ENCODE assay signal across 19 cellular contexts in the genomic region with DNA sequence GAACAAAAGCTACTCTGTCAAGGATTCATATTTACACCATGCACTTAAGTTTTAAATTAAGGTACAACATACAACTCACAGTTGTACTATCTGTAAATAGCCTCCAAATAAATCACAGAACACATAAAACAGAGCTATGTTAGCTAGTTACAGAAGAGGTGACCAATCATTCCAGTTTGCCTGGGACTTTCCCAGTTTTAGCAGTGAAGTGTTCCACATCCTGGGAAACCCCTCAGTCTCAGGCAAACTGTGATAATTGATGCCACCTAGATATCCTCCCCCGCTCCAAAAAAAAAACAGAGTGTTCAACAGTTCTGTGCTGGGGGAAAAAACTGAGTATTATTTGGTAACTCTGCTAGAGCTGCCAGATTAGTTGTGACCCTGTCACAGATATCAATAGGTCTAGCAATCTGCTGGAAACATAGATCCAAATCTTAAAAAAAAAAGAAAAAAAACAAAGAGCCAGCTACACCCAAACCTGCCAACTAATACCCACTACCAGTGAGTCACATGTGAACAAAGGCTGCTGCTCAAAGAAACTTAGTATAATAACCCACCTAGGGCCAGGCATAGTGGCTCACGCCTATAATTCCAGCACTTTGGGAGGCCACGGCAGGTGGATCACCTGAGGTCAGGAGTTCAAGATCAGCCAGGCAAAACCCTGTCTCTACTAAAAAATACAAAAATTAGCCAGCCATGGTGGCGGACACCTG. TPM values are rescaled to one million over a fixed set of nuclear protein-coding genes. Genes with fewer than 3 reads are reported as not detected.
A peak's percentile ranks its signal among the peaks of the same experiment; 100 is the strongest.
DNase-seq lines count a peak whose midpoint lies in the region; ATAC-seq and TF ChIP-seq lines count a peak whose summit lies in the region.
"Had no signal": no experiment of that assay in that cellular context is flagged by ENCODE, and none has a peak within 500 bp of the region (broad histone marks: within the 10 kb centered on the region; RNA-seq: fewer than 3 reads in every experiment).

No MANE protein-coding gene starts in this region.

- no peak for TF ChIP-seq POLR2A in lower leg skin (IDR thresholded peaks at IDR 0.05)

- no peak overlapping the region for H3K27ac ChIP-seq in GM23248
- H3K27ac ChIP-seq in RWPE2 (ENCODE audit: poor library complexity, severe bottlenecking) = no peak overlapping the region
- H3K27ac ChIP-seq: epithelial cell of prostate, gastroesophageal sphincter, left ventricle myocardium inferior, uterus had no signal

- H3K4me2 ChIP-seq in GM23248 (ENCODE audit: unreplicated experiment) = no peak overlapping the region

- H3F3A ChIP-seq in GM23248 (ENCODE audit: insufficient read depth) = no peaks in the 10 kb centered on the region

- in situ Hi-C loops in GM23248 (cut with MboI) = no loop called here

- H3K9me3 ChIP-seq in GM23248 (ENCODE audit: low read depth) = no peaks in the 10 kb centered on the region
- no peaks in the 10 kb centered on the region for H3K9me3 ChIP-seq in RWPE2 (ENCODE audit: severe bottlenecking)
- H3K9me3 ChIP-seq: gastroesophageal sphincter, left ventricle myocardium inferior, uterus had no signal

- intact Hi-C loops in lower leg skin (cut with DNase I; ENCODE audit: low total_unique reads) = no loop called here

- no peak overlapping the region for H2AFZ ChIP-seq in GM23248

- TF ChIP-seq CTCF in RWPE2 (IDR thresholded peaks at IDR 0.05; ENCODE audit: poor library complexity, severe bottlenecking) = no peak
- no peak for TF ChIP-seq CTCF in lower leg skin (IDR thresholded peaks at IDR 0.05)

- peaks cover 100% of the 10 kb centered on the region for H3K79me2 ChIP-seq in GM23248 (ENCODE audit: insufficient read depth)

- H3K27me3 ChIP-seq in GM23248 (replicated peaks; ENCODE audit: insufficient read depth) (no peaks in the 10 kb centered on the region), RWPE2 (ENCODE audit: insufficient read depth, poor library complexity, severe bottlenecking) (no peaks in the 10 kb centered on the region)
- H3K27me3 ChIP-seq: gastroesophageal sphincter, uterus had no signal

- no peak for DNase-seq in activated CD4-positive, CD25-positive, alpha-beta regulatory T cell treated with anti-CD3 and anti-CD28 coated beads, Interleukin-2, amount 50 U/mL, for 72 hours
- DNase-seq in GM23248 (peak; percentile 14), RWPE2 (ENCODE audit: low spot score) (no peak), glomerular visceral epithelial cell (ENCODE audit: extremely low spot score) (peak; percentile 17), lower leg skin (ENCODE audit: low spot score in 2 of 2) (no peak), Kasumi-1 (lab: John Stamatoyannopoulos, UW) (no peak), HT-29 (ENCODE audit: low spot score) (no peak)
- DNase-seq: 8988T; activated CD4-positive, alpha-beta T cell treated with anti-CD3 and anti-CD28 coated beads, Interleukin-2, amount 50 U/mL, for 48 hours; Calu3; GDM1; H9; left ventricle myocardium inferior; NCI-H1048; NCI-H2029 treated with DMSO at 0.1 percent for 48 hours; uterus had no signal

- H3K4me3 ChIP-seq in GM23248 (no peak overlapping the region), RWPE2 (ENCODE audit: severe bottlenecking) (no peak overlapping the region), lower leg skin (ENCODE audit: low read depth, poor library complexity, severe bottlenecking) (no peak overlapping the region)
- H3K4me3 ChIP-seq: gastroesophageal sphincter, left ventricle myocardium inferior, uterus had no signal

- peak; percentile 26 to 44 for ATAC-seq in activated CD4-positive, CD25-positive, alpha-beta regulatory T cell treated with anti-CD3 and anti-CD28 coated beads, Interleukin-2, amount 50 U/mL, for 24 hours
- peak; percentile 67; the same call in 2 of the 3 replicates for ATAC-seq in RWPE2 (ENCODE audit: low read depth)
- ATAC-seq: gastroesophageal sphincter had no signal

- WGBS in GM23248 (ENCODE audit: low coverage in 1 of 2, low lambda C conversion rate in 2 of 2, missing lambda C conversion rate in 2 of 2), 2 experiments = 94 to 100% methylated on average over 4 of the region's 4 CpGs
- 91 to 96% methylated on average over 4 of the region's 4 CpGs for WGBS in lower leg skin, 2 donors

- H3K9me2 ChIP-seq in GM23248 (ENCODE audit: insufficient read depth) = no peaks in the 10 kb centered on the region

- peaks cover 28% of the 10 kb centered on the region for H3K4me1 ChIP-seq in GM23248 (ENCODE audit: insufficient read depth)
- H3K4me1 ChIP-seq in RWPE2 (ENCODE audit: insufficient read depth, poor library complexity, severe bottlenecking) = peaks cover 22% of the 10 kb centered on the region

- peaks cover 33% of the 10 kb centered on the region for H4K20me1 ChIP-seq in GM23248 (ENCODE audit: insufficient read depth)

- H3K36me3 ChIP-seq in GM23248 (ENCODE audit: low read depth) = peaks cover 24% of the 10 kb centered on the region
- peaks cover 81% of the 10 kb centered on the region for H3K36me3 ChIP-seq in RWPE2 (ENCODE audit: low read depth)
- H3K36me3 ChIP-seq: uterus had no signal

- H3K9ac ChIP-seq in GM23248 = no peak overlapping the region

RNA-seq across cellular contexts. Expression of gene TBCA, which starts 5.7 kb away (rescaled TPM):
- 60.1 and 81.2 TPM in 2 replicates for total RNA-seq in GM23248 (2014; rRNA removed; shearing (Covaris generic))
- 235 and 257 TPM in 2 replicates for polyA plus RNA-seq in GM23248 (2016; fragmentation: Nextera tagmentation; extraction: Ambion mirVana)
- 100 to 1,000 TPM in 2 of 4 donors, 10 to 100 TPM in 2; 93.7 to 130 (median 100) TPM for total RNA-seq in lower leg skin
- 54.9 and 73.8 TPM in 2 replicates for total RNA-seq in HT-29 (2014; rRNA removed; shearing (Covaris generic))

Comparison
In these comparisons a context has a peak if more than half of its experiments do, and no peak if none do; other contexts are left out.
1. DNase-seq: peak in GM23248 (single experiment) and glomerular visceral epithelial cell (single experiment); none in activated CD4-positive, CD25-positive, alpha-beta regulatory T cell treated with anti-CD3 and anti-CD28 coated beads, Interleukin-2, amount 50 U/mL, for 72 hours (single experiment), RWPE2 (single experiment), lower leg skin (0 of 2), Kasumi-1 (0 of 2) and HT-29 (single experiment).